12 cellular contexts compared by ENCODE assay signal in the genomic region with DNA sequence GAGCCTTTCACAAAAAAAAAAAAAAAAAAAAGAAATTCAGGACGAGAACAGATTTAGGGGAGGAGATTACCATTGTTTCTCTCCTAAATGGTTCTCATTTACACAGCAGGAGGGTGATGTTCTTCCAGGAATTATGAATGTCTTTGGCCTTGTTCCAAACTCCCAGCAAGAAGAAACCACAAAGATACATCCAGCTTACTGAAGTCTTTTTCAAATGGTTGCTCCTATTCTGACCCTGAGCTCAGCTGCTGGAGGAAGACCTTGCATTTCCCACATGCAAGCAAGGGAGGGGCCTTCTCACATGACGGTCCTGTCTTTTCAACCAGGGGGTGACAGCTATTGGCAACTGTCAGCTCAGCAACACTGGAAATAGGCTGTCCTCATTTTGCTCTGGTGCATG.
A peak's percentile ranks its signal among the peaks of the same experiment; 100 is the strongest.
DNase-seq lines count a peak whose midpoint lies in the region; ATAC-seq lines count a peak whose summit lies in the region.
"Had no signal": no experiment of that assay in that cellular context is flagged by ENCODE, and none has a peak within 500 bp of the region (broad histone marks: within the 10 kb centered on the region; RNA-seq: fewer than 3 reads in every experiment).

No MANE protein-coding gene starts in this region.

- H3K4me1 ChIP-seq in neuronal stem cell (ENCODE audit: control insufficient read depth in 2 of 2, insufficient read depth in 1 of 2, low read depth in 1 of 2, low read length in 2 of 2), result peaks cover 10 to 18% of the 10 kb centered on the region in 2 donors

- H4K91ac ChIP-seq in neuronal stem cell (ENCODE audit: low read depth, low read length, poor library complexity), result no peak overlapping the region

- H3K27me3 Mint-ChIP-seq in activated T-cell treated with anti-CD3 and anti-CD28 coated beads, Interleukin-2, amount 50 U/mL, for 72 hours (ENCODE audit: low read depth), result no peaks in the 10 kb centered on the region

- H3K27me3 ChIP-seq in neuronal stem cell (ENCODE audit: control insufficient read depth in 3 of 3, insufficient read depth in 3 of 3, low read depth in 1 of 3, low read length in 3 of 3), result no peaks in the 10 kb centered on the region

- DNase-seq in H4 (ENCODE audit: low spot score) (peak; percentile 37), NCI-H2107 treated with DMSO at 0.1 percent for 48 hours (lab: John Stamatoyannopoulos, UW; ENCODE audit: unreplicated experiment) (peak; percentile 87), cerebellar cortex (ENCODE audit: low spot score) (peak; percentile 50), neuronal stem cell (ENCODE audit: low spot score) (no peak)
- no peak for DNase-seq in activated T-cell treated with anti-CD3 and anti-CD28 coated beads, Interleukin-2, amount 50 U/mL, for 72 hours
- no peak for DNase-seq in activated naive CD4-positive, alpha-beta T cell treated with anti-CD3 and anti-CD28 coated beads, Interleukin-2, amount 50 U/mL, for 72 hours (ENCODE audit: low spot score in 2 of 2)
- DNase-seq: effector CD4-positive, alpha-beta T cell; GF-D8 had no signal

- no peak overlapping the region for H2BK12ac ChIP-seq in neuronal stem cell (ENCODE audit: low read length)

- no peak overlapping the region for H2BK5ac ChIP-seq in neuronal stem cell (ENCODE audit: low read length)

- WGBS in neuronal stem cell (ENCODE audit: extremely low coverage in 2 of 2, insufficient read length in 2 of 2, insufficient replicate concordance in 1 of 2), 2 donors, result no CpG with 5 or more reads among the region's 2 CpGs

- H3K4ac ChIP-seq in neuronal stem cell (ENCODE audit: low read length), result no peak overlapping the region

- H3K14ac ChIP-seq in neuronal stem cell (ENCODE audit: low read length), result no peak overlapping the region

- ATAC-seq in HG03520 (IDR thresholded peaks at IDR 0.05; ENCODE audit: unreplicated experiment) (no peak), GM18517 (IDR thresholded peaks at IDR 0.05; ENCODE audit: unreplicated experiment) (no peak)
- no peak for ATAC-seq in activated T-cell treated with anti-CD3 and anti-CD28 coated beads, Interleukin-2, amount 50 U/mL, for 72 hours (replicated peaks in 1 of 2)
- ATAC-seq in activated naive CD4-positive, alpha-beta T cell treated with anti-CD3 and anti-CD28 coated beads, Interleukin-2, amount 50 U/mL, for 72 hours, result no peak

- H3K4me2 ChIP-seq in neuronal stem cell (ENCODE audit: insufficient read depth, low read length, poor library complexity, severe bottlenecking), result no peak overlapping the region

- H3K9me3 ChIP-seq in neuronal stem cell (replicated peaks in 1 of 2; ENCODE audit: control insufficient read depth in 2 of 2, insufficient read depth in 1 of 2, low read depth in 1 of 2, low read length in 2 of 2), result peaks cover 0 to 4% of the 10 kb centered on the region in 2 donors

- peak overlapping the region; percentile 72 for H2AFZ ChIP-seq in neuronal stem cell (ENCODE audit: low read length)

- H4K8ac ChIP-seq in neuronal stem cell (ENCODE audit: low read depth, low read length), result no peak overlapping the region

- no peak overlapping the region for H2BK15ac ChIP-seq in neuronal stem cell (ENCODE audit: low read length)

- no peaks in the 10 kb centered on the region for H3K4me1 Mint-ChIP-seq in activated T-cell treated with anti-CD3 and anti-CD28 coated beads, Interleukin-2, amount 50 U/mL, for 72 hours (ENCODE audit: low read depth)

- H3K36me3 Mint-ChIP-seq in activated T-cell treated with anti-CD3 and anti-CD28 coated beads, Interleukin-2, amount 50 U/mL, for 72 hours (ENCODE audit: insufficient read depth in 2 of 2), result no peaks in the 10 kb centered on the region
- H3K36me3 Mint-ChIP-seq in activated naive CD4-positive, alpha-beta T cell treated with anti-CD3 and anti-CD28 coated beads, Interleukin-2, amount 50 U/mL, for 72 hours, result no peaks in the 10 kb centered on the region

- H3K9me3 Mint-ChIP-seq in activated T-cell treated with anti-CD3 and anti-CD28 coated beads, Interleukin-2, amount 50 U/mL, for 72 hours, result peaks cover 0 to 2% of the 10 kb centered on the region in 2 donors
- H3K9me3 Mint-ChIP-seq in activated naive CD4-positive, alpha-beta T cell treated with anti-CD3 and anti-CD28 coated beads, Interleukin-2, amount 50 U/mL, for 72 hours, result no peaks in the 10 kb centered on the region

- H3K36me3 ChIP-seq in neuronal stem cell (replicated peaks in 1 of 2; ENCODE audit: control insufficient read depth in 2 of 2, insufficient read depth in 2 of 2, low read length in 2 of 2), result no peaks in the 10 kb centered on the region

- no peak overlapping the region for H3K18ac ChIP-seq in neuronal stem cell (ENCODE audit: low read length)

- no peaks in the 10 kb centered on the region for H3K79me1 ChIP-seq in neuronal stem cell (ENCODE audit: low read depth, low read length)

- no peak overlapping the region for H3K27ac Mint-ChIP-seq in activated T-cell treated with anti-CD3 and anti-CD28 coated beads, Interleukin-2, amount 50 U/mL, for 72 hours
- no peak overlapping the region for H3K27ac Mint-ChIP-seq in activated naive CD4-positive, alpha-beta T cell treated with anti-CD3 and anti-CD28 coated beads, Interleukin-2, amount 50 U/mL, for 72 hours

- no peak overlapping the region for H3K9ac ChIP-seq in neuronal stem cell (ENCODE audit: low read depth, low read length, poor library complexity)

- H2AK5ac ChIP-seq in neuronal stem cell (ENCODE audit: low read depth, low read length), result no peak overlapping the region

- no peak overlapping the region for H2BK120ac ChIP-seq in neuronal stem cell (ENCODE audit: low read depth, low read length)

- no peak overlapping the region for H3K23ac ChIP-seq in neuronal stem cell (ENCODE audit: low read depth, low read length, poor library complexity)

- no peak overlapping the region for H3K4me3 Mint-ChIP-seq in activated T-cell treated with anti-CD3 and anti-CD28 coated beads, Interleukin-2, amount 50 U/mL, for 72 hours

- H3K27ac ChIP-seq in neuronal stem cell (replicated peaks; ENCODE audit: low read length), result no peak overlapping the region
- H3K27ac ChIP-seq: HL-60, RWPE1 had no signal

- no peak overlapping the region for H3K4me3 ChIP-seq in neuronal stem cell (ENCODE audit: low read length in 2 of 2)

Comparison
In these comparisons a context has a peak if more than half of its experiments do, and no peak if none do; other contexts are left out.
1. DNase-seq: peak in H4 (single experiment), NCI-H2107 treated with DMSO at 0.1 percent for 48 hours (single experiment) and cerebellar cortex (single experiment); none in neuronal stem cell (single experiment), activated T-cell treated with anti-CD3 and anti-CD28 coated beads, Interleukin-2, amount 50 U/mL, for 72 hours (0 of 2) and activated naive CD4-positive, alpha-beta T cell treated with anti-CD3 and anti-CD28 coated beads, Interleukin-2, amount 50 U/mL, for 72 hours (0 of 2).